Comparison of ENCODE assay signal across 11 cellular contexts in genomic region chr2:181774601-181775179, GRCh38.
DNase-seq lines count a peak whose midpoint lies in the region; ATAC-seq and TF ChIP-seq lines count a peak whose summit lies in the region.
"Had no signal": no experiment of that assay in that cellular context is flagged by ENCODE, and none has a peak within 500 bp of the region (broad histone marks: within the 10 kb centered on the region; RNA-seq: fewer than 3 reads in every experiment).

No MANE protein-coding gene starts in this region.

- no peaks in the 10 kb centered on the region for H3K27me3 Mint-ChIP-seq in activated naive CD8-positive, alpha-beta T cell treated with anti-CD3 and anti-CD28 coated beads for 36 hours

- H3K27ac Mint-ChIP-seq in activated naive CD8-positive, alpha-beta T cell treated with anti-CD3 and anti-CD28 coated beads for 36 hours = no peak overlapping the region

- H3K4me1 Mint-ChIP-seq in activated naive CD8-positive, alpha-beta T cell treated with anti-CD3 and anti-CD28 coated beads for 36 hours = no peaks in the 10 kb centered on the region

- H3K36me3 Mint-ChIP-seq in activated naive CD8-positive, alpha-beta T cell treated with anti-CD3 and anti-CD28 coated beads for 36 hours = no peaks in the 10 kb centered on the region

- DNase-seq in GM03348 (ENCODE audit: low spot score) = peak; percentile 33
- DNase-seq in M059J (ENCODE audit: low read depth) = peak; percentile 34
- peak; percentile 52 for DNase-seq in choroid plexus epithelial cell (ENCODE audit: low read depth)
- no peak for DNase-seq in effector CD4-positive, alpha-beta T cell
- no peak for DNase-seq in NCI-H345 treated with DMSO at 0.1 percent for 48 hours (lab: John Stamatoyannopoulos, UW; ENCODE audit: unreplicated experiment)
- no peak for DNase-seq in superior temporal gyrus (ENCODE audit: extremely low spot score)
- DNase-seq in activated naive CD8-positive, alpha-beta T cell treated with anti-CD3 and anti-CD28 coated beads for 36 hours = no peak
- DNase-seq: BE2C, NCI-H187 treated with DMSO at 0.1 percent for 48 hours, SW 1271 had no signal

- no peak overlapping the region for H3K4me3 Mint-ChIP-seq in activated naive CD8-positive, alpha-beta T cell treated with anti-CD3 and anti-CD28 coated beads for 36 hours

- no peak for TF ChIP-seq CTCF in choroid plexus epithelial cell (conservative IDR thresholded peaks at IDR 0.05; ENCODE audit: low read depth, low read length)

- H3K4me3 ChIP-seq in choroid plexus epithelial cell (ENCODE audit: low read depth, low read length) = no peak overlapping the region

- no peaks in the 10 kb centered on the region for H3K9me3 Mint-ChIP-seq in activated naive CD8-positive, alpha-beta T cell treated with anti-CD3 and anti-CD28 coated beads for 36 hours

- ATAC-seq in GM21786 (IDR thresholded peaks at IDR 0.05; ENCODE audit: unreplicated experiment) = peak; percentile 40

Comparison
In these comparisons a context has a peak if more than half of its experiments do, and no peak if none do; other contexts are left out.
1. DNase-seq: peak in GM03348 (single experiment), M059J (single experiment) and choroid plexus epithelial cell (single experiment); none in effector CD4-positive, alpha-beta T cell (single experiment), NCI-H345 treated with DMSO at 0.1 percent for 48 hours (single experiment), superior temporal gyrus (single experiment) and activated naive CD8-positive, alpha-beta T cell treated with anti-CD3 and anti-CD28 coated beads for 36 hours (single experiment).